8 cellular contexts compared by ENCODE assay signal in genomic region chr2:84970956-84971798, GRCh38. TPM values are rescaled to one million over a fixed set of nuclear protein-coding genes. Genes with fewer than 3 reads are reported as not detected.
DNase-seq lines count a peak whose midpoint lies in the region; ATAC-seq and TF ChIP-seq lines count a peak whose summit lies in the region.

TSS of gene KCMF1 (plus strand) at chr2:84971161. CDS start at chr2:84971452, 291 bp downstream.

- H3K9ac ChIP-seq in stomach smooth muscle (ENCODE audit: low read length in 2 of 2): peak within 1 kb of the TSS; percentile 93 to 95

- no peaks in the 10 kb centered on the region for H3K9me3 ChIP-seq in stomach smooth muscle (ENCODE audit: control insufficient read depth in 2 of 2, low read length in 2 of 2)

- no peaks in the 10 kb centered on the region for H3K27me3 Mint-ChIP-seq in neural crest cell (ENCODE audit: low read depth)

- H3K27me3 ChIP-seq in stomach smooth muscle (ENCODE audit: control insufficient read depth in 1 of 2, insufficient read depth in 2 of 2, low read length in 2 of 2): no peaks in the 10 kb centered on the region

- DNase-seq in COLO668 (lab: John Stamatoyannopoulos, UW; ENCODE audit: unreplicated experiment): peak; percentile 88
- DNase-seq in SK-MEL-5 (ENCODE audit: low read depth, low spot score): peak; percentile 78
- peak; percentile 47 for DNase-seq in activated gamma-delta T cell treated with anti-CD3 and anti-CD28 coated beads, Interleukin-2, amount 50 U/mL, for 16 hours (ENCODE audit: low read depth)
- peak; percentile 74 to 87 for DNase-seq in foreskin fibroblast
- peak; percentile 54 for DNase-seq in neural crest cell (ENCODE audit: low read depth, low spot score)

- H3K4me3 ChIP-seq in foreskin fibroblast (ENCODE audit: low read depth in 1 of 2, low read length in 2 of 2) (peak within 1 kb of the TSS; percentile 87 to 93), stomach smooth muscle (ENCODE audit: low read length in 2 of 2) (peak within 1 kb of the TSS; percentile 85 to 92)

- H3K27ac Mint-ChIP-seq in neural crest cell (ENCODE audit: unreplicated experiment): peak within 1 kb of the TSS; percentile 99

- in situ Hi-C loops in SK-MEL-5 (cut with HindIII; ENCODE audit: low pct_unique_long_range_greater_than_20kb, low sequenced_read_pairs): no loop called here

- TF ChIP-seq CTCF in foreskin fibroblast (IDR thresholded peaks at IDR 0.05; ENCODE audit: low read depth, low read length) (no peak), neural crest cell (conservative IDR thresholded peaks at IDR 0.05) (no peak)

- H3K9me3 Mint-ChIP-seq in neural crest cell: no peaks in the 10 kb centered on the region

- peak; percentile 42 for ATAC-seq in GM19452 (IDR thresholded peaks at IDR 0.05; ENCODE audit: unreplicated experiment)
- ATAC-seq in HG03565 (IDR thresholded peaks at IDR 0.05; ENCODE audit: unreplicated experiment): peak; percentile 28

- H3K27ac ChIP-seq in stomach smooth muscle (ENCODE audit: low read length): peak within 1 kb of the TSS; percentile 84

- H3K4me3 Mint-ChIP-seq in neural crest cell: peak within 1 kb of the TSS; percentile 97

- peaks cover 53% of the 10 kb centered on the region for H3K4me1 Mint-ChIP-seq in neural crest cell

- H3K4me1 ChIP-seq in stomach smooth muscle (ENCODE audit: control insufficient read depth, insufficient read depth, low read length): peaks cover 25% of the 10 kb centered on the region

- H3K36me3 Mint-ChIP-seq in neural crest cell (ENCODE audit: low read depth): peaks cover 10% of the 10 kb centered on the region

- H3K36me3 ChIP-seq in stomach smooth muscle (ENCODE audit: control insufficient read depth in 2 of 2, insufficient read depth in 2 of 2, low read length in 2 of 2): peaks cover 0 to 3% of the 10 kb centered on the region in 2 donors

RNA-seq across cellular contexts. Expression of gene KCMF1, which starts in this region (rescaled TPM):
- total RNA-seq in SK-MEL-5 (2014; rRNA removed; shearing (Covaris generic)): 86.3 and 98.3 TPM in 2 replicates
- polyA plus RNA-seq in SK-MEL-5 (2015; cell fraction: cytosol; rRNA removed): 59.1 and 66.4 TPM in 2 replicates
- 23.2 and 31.9 TPM in 2 replicates for polyA plus RNA-seq in SK-MEL-5 (2015; cell fraction: nucleus; rRNA removed)
- 57.0 and 61.2 TPM in 2 replicates for total RNA-seq in neural crest cell

Comparison
In these comparisons a context has a peak if more than half of its experiments do, and no peak if none do; other contexts are left out.
1. Peak in every context shown above with its lines: DNase-seq, ATAC-seq, H3K4me3 ChIP-seq and H3K27ac ChIP-seq.